Comparison of ENCODE assay signal across 13 cellular contexts in the genomic region with DNA sequence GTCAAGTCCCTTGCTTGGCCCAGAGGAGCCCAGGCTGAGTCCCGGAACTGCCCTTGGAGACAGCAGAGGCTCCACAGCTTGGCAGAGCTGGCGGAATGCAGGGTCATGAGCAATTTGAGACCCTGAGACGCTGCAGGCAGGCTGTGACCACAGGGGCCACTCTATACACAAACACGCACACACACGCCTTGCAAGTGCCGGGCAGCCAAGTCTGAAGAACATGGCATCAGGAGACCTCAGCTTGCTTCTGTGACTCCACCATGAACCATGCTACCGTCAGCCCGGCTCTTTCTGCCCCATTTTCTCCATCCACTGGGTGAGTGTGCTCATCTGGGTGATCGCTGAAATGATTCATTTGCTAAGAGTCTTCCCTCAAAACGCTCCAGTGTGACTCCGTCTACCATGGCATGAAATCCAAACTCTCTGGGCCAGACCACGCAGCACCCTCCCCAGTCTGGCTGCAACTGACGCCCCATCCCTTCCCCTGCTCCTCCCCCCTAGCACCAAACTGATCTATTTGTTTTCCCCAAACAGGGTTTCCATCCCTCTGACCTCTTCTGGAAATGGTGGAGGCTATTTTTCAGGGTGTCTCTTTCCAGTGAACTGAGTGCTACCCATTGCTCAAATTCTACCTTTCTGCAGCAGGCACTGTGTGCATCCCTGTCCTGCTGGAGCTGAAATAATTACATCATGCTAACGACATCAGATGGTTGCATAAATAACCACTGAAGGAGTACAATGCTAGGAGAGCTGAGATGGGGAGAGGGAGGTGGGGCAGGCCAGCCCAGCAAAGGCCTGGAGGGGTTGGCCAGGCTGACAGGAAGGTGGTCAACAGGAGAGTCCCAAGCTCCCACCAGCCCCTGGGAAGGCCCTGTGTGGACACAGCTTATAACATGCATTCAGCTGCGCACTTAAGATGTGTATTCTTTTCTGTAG. TPM values are rescaled to one million over a fixed set of nuclear protein-coding genes. Genes with fewer than 3 reads are reported as not detected.
DNase-seq lines count a peak whose midpoint lies in the region; ATAC-seq and TF ChIP-seq lines count a peak whose summit lies in the region.
"Had no signal": no experiment of that assay in that cellular context is flagged by ENCODE, and none has a peak within 500 bp of the region (broad histone marks: within the 10 kb centered on the region; RNA-seq: fewer than 3 reads in every experiment).

No MANE protein-coding gene starts in this region.

- peaks cover 0 to 10% of the 10 kb centered on the region in 2 donors for H3K4me1 ChIP-seq in breast epithelium
- H3K4me1 ChIP-seq in tibial artery = peaks cover 0 to 44% (median 35%) of the 10 kb centered on the region in 4 donors

- no peak for ATAC-seq in GM18909 (IDR thresholded peaks at IDR 0.05; ENCODE audit: poor library complexity, unreplicated experiment)

- H3K4me3 Mint-ChIP-seq in MCF 10A (ENCODE audit: unreplicated experiment) = no peak overlapping the region

- H3K27me3 ChIP-seq in breast epithelium = no peaks in the 10 kb centered on the region
- no peaks in the 10 kb centered on the region for H3K27me3 ChIP-seq in tibial artery
- H3K27me3 ChIP-seq: esophagus squamous epithelium had no signal

- peaks cover 26% of the 10 kb centered on the region for H3K4me1 Mint-ChIP-seq in MCF 10A (ENCODE audit: insufficient read depth, unreplicated experiment)

- TF ChIP-seq POLR2A in breast epithelium (IDR thresholded peaks at IDR 0.05) = no peak

- TF ChIP-seq CTCF in MCF 10A (IDR thresholded peaks at IDR 0.05; ENCODE audit: unreplicated experiment) = no peak
- TF ChIP-seq CTCF in breast epithelium (IDR thresholded peaks at IDR 0.05) = no peak
- no peak for TF ChIP-seq CTCF in VCaP (conservative IDR thresholded peaks at IDR 0.05)
- no peak for TF ChIP-seq CTCF in tibial artery (IDR thresholded peaks at IDR 0.05)

- H3K27me3 Mint-ChIP-seq in MCF 10A (ENCODE audit: insufficient read depth, unreplicated experiment) = no peaks in the 10 kb centered on the region

- peaks cover 3% of the 10 kb centered on the region for H3K36me3 ChIP-seq in breast epithelium
- peaks cover 37 to 48% (median 37%) of the 10 kb centered on the region in 3 donors for H3K36me3 ChIP-seq in tibial artery

- POLR2A ChIA-PET in MCF 10A (lab: Yijun Ruan, JAX) = interaction anchor here (1.2 to 8.1 kb wide), 5 partner anchors 9 to 213 kb away, joined by 3 to 125 read pairs (median 4); a partner anchor contains a TSS

- peaks cover 60% of the 10 kb centered on the region for H3K36me3 Mint-ChIP-seq in MCF 10A (ENCODE audit: insufficient read depth, unreplicated experiment)

- DNase-seq in MCF 10A (ENCODE audit: unreplicated experiment) = no peak
- no peak for DNase-seq in breast epithelium (ENCODE audit: low spot score in 2 of 2)
- peak; percentile 49 for DNase-seq in hepatic stellate cell (ENCODE audit: low spot score)
- no peak for DNase-seq in tibial artery
- DNase-seq in NCI-H510A treated with DMSO at 0.1 percent for 48 hours (lab: John Stamatoyannopoulos, UW) = no peak
- no peak for DNase-seq in anterior cingulate cortex (lab: John Stamatoyannopoulos, UW)
- DNase-seq: activated CD4-positive, alpha-beta T cell treated with anti-CD3 and anti-CD28 coated beads for 48 hours; aorta; esophagus squamous epithelium had no signal

- H3K9me3 ChIP-seq in breast epithelium (no peaks in the 10 kb centered on the region), tibial artery (no peaks in the 10 kb centered on the region)
- H3K9me3 ChIP-seq: esophagus squamous epithelium had no signal

- H3K27ac ChIP-seq in breast epithelium (no peak overlapping the region), VCaP (peak overlapping the region; percentile 2; the same call in 1 of the 2 replicates), tibial artery (peak overlapping the region; percentile 31 to 51)
- H3K27ac ChIP-seq: C4-2B, parathyroid adenoma had no signal

- CTCF ChIA-PET in MCF 10A (lab: Yijun Ruan, JAX) = interaction anchor here (0.5 to 2.4 kb wide), 3 partner anchors 8 to 113 kb away, joined by 3 to 13 read pairs (median 5); no protein-coding TSS in a partner anchor

- H3K9me3 Mint-ChIP-seq in MCF 10A (ENCODE audit: unreplicated experiment) = no peaks in the 10 kb centered on the region

- BruUV-seq in MCF 10A (replicated peaks; lab: Mats Ljungman, UMichigan) = no TSS peak

- intact Hi-C loops in MCF 10A (cut with micrococcal nuclease) = no loop called here
- intact Hi-C loops in breast epithelium (cut with DNase I; ENCODE audit: low total_unique reads) = no loop called here
- intact Hi-C loops in tibial artery (cut with DNase I; ENCODE audit: low total_unique reads) = no loop called here

- peak overlapping the region; percentile 75 for H3K27ac Mint-ChIP-seq in MCF 10A (ENCODE audit: low read depth, unreplicated experiment)

- H3K4me3 ChIP-seq in breast epithelium (no peak overlapping the region), tibial artery (peak overlapping the region in 1 of 2 donors; percentile 11)
- H3K4me3 ChIP-seq: esophagus squamous epithelium had no signal

RNA-seq across cellular contexts. Expression of a gene that starts 3.1 kb away (rescaled TPM):
- 104 and 121 TPM in 2 replicates for total RNA-seq in MCF 10A (2022)
- total RNA-seq in breast epithelium = 10 to 100 TPM; 59.8 to 79.8 (median 61.6) TPM

RNA-seq across cellular contexts. Expression of a gene that starts 10.6 kb away (rescaled TPM):
- total RNA-seq in MCF 10A (2022) (7.4 and 10.0 TPM in 2 replicates), breast epithelium (10 to 100 TPM; 21.0 to 26.1 (median 26.1) TPM)

Comparison
In these comparisons a context has a peak if more than half of its experiments do, and no peak if none do; other contexts are left out.
1. H3K27ac ChIP-seq: peak in VCaP (single experiment) and tibial artery (2 of 2); none in breast epithelium (0 of 2).